In genomic region chr20:32036252-32036651, GRCh38 we compare ENCODE assay signal across 18 cellular contexts. TPM values are rescaled to one million over a fixed set of nuclear protein-coding genes. Genes with fewer than 3 reads are reported as not detected.
A peak's percentile ranks its signal among the peaks of the same experiment; 100 is the strongest.
DNase-seq lines count a peak whose midpoint lies in the region; TF ChIP-seq lines count a peak whose summit lies in the region.
"Had no signal": no experiment of that assay in that cellular context is flagged by ENCODE, and none has a peak within 500 bp of the region (broad histone marks: within the 10 kb centered on the region; RNA-seq: fewer than 3 reads in every experiment).

No MANE protein-coding gene starts in this region.

- H3K4me3 ChIP-seq in HEK293 (ENCODE audit: low read depth, low read length), result no peak overlapping the region
- peak overlapping the region; percentile 26 for H3K4me3 ChIP-seq in SU-DHL-6 (ENCODE audit: insufficient read depth, low read length, poor library complexity, severe bottlenecking)
- H3K4me3 ChIP-seq in neutrophil (ENCODE audit: low read depth in 1 of 2, low read length in 1 of 2), result peak overlapping the region; percentile 38 to 56
- H3K4me3 ChIP-seq in PC-9, result no peak overlapping the region

- peak overlapping the region; percentile 29 for H3K27ac Mint-ChIP-seq in activated T-cell treated with anti-CD3 and anti-CD28 coated beads, Interleukin-2, amount 50 U/mL, for 24 hours
- H3K27ac Mint-ChIP-seq: CD8-positive, alpha-beta T cell had no signal

- H3K9me3 ChIP-seq in HEK293 (ENCODE audit: control insufficient read depth, insufficient read depth, low read depth, low read length), result no peaks in the 10 kb centered on the region
- H3K9me3 ChIP-seq in SU-DHL-6 (ENCODE audit: insufficient read depth, low read length), result no peaks in the 10 kb centered on the region
- H3K9me3 ChIP-seq in neutrophil, result no peaks in the 10 kb centered on the region
- H3K9me3 ChIP-seq in PC-9 (ENCODE audit: insufficient read depth, low read depth), result no peaks in the 10 kb centered on the region
- H3K9me3 ChIP-seq: BE2C had no signal

- no peaks in the 10 kb centered on the region for H3K79me2 ChIP-seq in SU-DHL-6 (ENCODE audit: insufficient read depth, low read length)
- H3K79me2 ChIP-seq in PC-9 (ENCODE audit: low read depth), result no peaks in the 10 kb centered on the region

- peak overlapping the region; percentile 63 for H3K9ac ChIP-seq in SU-DHL-6 (ENCODE audit: low read length)

- H3K4me3 Mint-ChIP-seq in activated T-cell treated with anti-CD3 and anti-CD28 coated beads, Interleukin-2, amount 50 U/mL, for 24 hours, result no peak overlapping the region
- H3K4me3 Mint-ChIP-seq: CD8-positive, alpha-beta T cell; H9 had no signal

- H3K36me3 ChIP-seq in HEK293 (ENCODE audit: control insufficient read depth in 2 of 2, insufficient read depth in 1 of 2, low read length in 2 of 2) (no peaks in the 10 kb centered on the region), SU-DHL-6 (ENCODE audit: low read length) (no peaks in the 10 kb centered on the region), neutrophil (no peaks in the 10 kb centered on the region), PC-9 (ENCODE audit: low read depth) (no peaks in the 10 kb centered on the region)
- H3K36me3 ChIP-seq: BE2C had no signal

- peaks cover 63% of the 10 kb centered on the region for H3K27me3 Mint-ChIP-seq in activated T-cell treated with anti-CD3 and anti-CD28 coated beads, Interleukin-2, amount 50 U/mL, for 24 hours

- H3K4me1 ChIP-seq in HEK293 (ENCODE audit: control insufficient read depth, insufficient read depth, low read length) (no peaks in the 10 kb centered on the region), neutrophil (ENCODE audit: control insufficient read depth in 1 of 2, insufficient read depth in 1 of 2, low read depth in 1 of 2, low read length in 1 of 2) (peaks cover 99 to 100% of the 10 kb centered on the region in 2 experiments), PC-9 (replicated peaks; ENCODE audit: insufficient read depth) (no peaks in the 10 kb centered on the region)
- H3K4me1 ChIP-seq: BE2C had no signal

- H3K9me2 ChIP-seq in SU-DHL-6 (replicated peaks; ENCODE audit: insufficient read depth, low read length), result no peaks in the 10 kb centered on the region
- H3K9me2 ChIP-seq in PC-9 (ENCODE audit: insufficient read depth), result no peaks in the 10 kb centered on the region

- H3K27me3 ChIP-seq in SU-DHL-6 (ENCODE audit: low read length), result no peaks in the 10 kb centered on the region
- no peaks in the 10 kb centered on the region for H3K27me3 ChIP-seq in neutrophil
- peaks cover 73% of the 10 kb centered on the region for H3K27me3 ChIP-seq in PC-9 (ENCODE audit: insufficient read depth, low read depth)

- intact Hi-C loops in PC-9 (cut with micrococcal nuclease; ENCODE audit: unreplicated experiment), result no loop called here

- DNase-seq in activated T-cell treated with anti-CD3 and anti-CD28 coated beads, Interleukin-2, amount 50 U/mL, for 24 hours, result no peak
- DNase-seq in activated T-cell treated with anti-CD3 and anti-CD28 coated beads, Interleukin-2, amount 50 U/mL, for 48 hours, result no peak
- DNase-seq in PC-9 (no peak), dedifferentiated amniotic fluid mesenchymal stem cell (ENCODE audit: extremely low spot score) (no peak), NCI-H2107 (lab: John Stamatoyannopoulos, UW) (no peak)
- DNase-seq: BE2C; CD8-positive, alpha-beta T cell; DMS79 treated with DMSO at 0.1 percent for 48 hours; H9; NCI-H1417 treated with DMSO at 0.1 percent for 48 hours; NCI-H345; NCI-H524 treated with DMSO at 0.1 percent for 48 hours; SHP77 had no signal

- H3K4me1 Mint-ChIP-seq in activated T-cell treated with anti-CD3 and anti-CD28 coated beads, Interleukin-2, amount 50 U/mL, for 24 hours (ENCODE audit: low read depth), result peaks cover 3% of the 10 kb centered on the region

- TF ChIP-seq CTCF in HEK293 (tag by site-specific recombination; IDR thresholded peaks at IDR 0.05) (no peak), SU-DHL-6 (IDR thresholded peaks at IDR 0.05; ENCODE audit: insufficient read depth, low read length, poor library complexity, severe bottlenecking) (no peak), neutrophil (IDR thresholded peaks at IDR 0.05) (no peak), PC-9 (conservative IDR thresholded peaks at IDR 0.05) (no peak)

- H3K36me3 Mint-ChIP-seq in activated T-cell treated with anti-CD3 and anti-CD28 coated beads, Interleukin-2, amount 50 U/mL, for 24 hours (ENCODE audit: low read depth), result no peaks in the 10 kb centered on the region
- H3K36me3 Mint-ChIP-seq: CD8-positive, alpha-beta T cell had no signal

- H2AFZ ChIP-seq in SU-DHL-6 (ENCODE audit: low read depth, low read length, severe bottlenecking), result peak overlapping the region; percentile 44
- H2AFZ ChIP-seq in PC-9, result no peak overlapping the region

- H3K27ac ChIP-seq in HEK293 (ENCODE audit: extremely low read depth, low read depth, low read length) (no peak overlapping the region), SU-DHL-6 (ENCODE audit: low read depth, low read length) (peak overlapping the region; percentile 99), neutrophil (peak overlapping the region; percentile 99), PC-9 (no peak overlapping the region)

- BruUV-seq in PC-9 (replicated peaks; lab: Mats Ljungman, UMichigan), result no TSS peak

- no peaks in the 10 kb centered on the region for H4K20me1 ChIP-seq in SU-DHL-6 (ENCODE audit: low read depth, low read length)
- H4K20me1 ChIP-seq in PC-9 (ENCODE audit: insufficient read depth), result no peaks in the 10 kb centered on the region

- H3K9me3 Mint-ChIP-seq in activated T-cell treated with anti-CD3 and anti-CD28 coated beads, Interleukin-2, amount 50 U/mL, for 24 hours, result no peaks in the 10 kb centered on the region
- H3K9me3 Mint-ChIP-seq: CD8-positive, alpha-beta T cell had no signal

- H3F3A ChIP-seq in SU-DHL-6 (ENCODE audit: insufficient read depth), result peaks cover 72% of the 10 kb centered on the region
- H3F3A ChIP-seq in PC-9 (ENCODE audit: insufficient read depth, low read depth), result no peaks in the 10 kb centered on the region

- POLR2A ChIA-PET in HEK293 (lab: Yijun Ruan, JAX), result no interaction called here
- POLR2A ChIA-PET in PC-9 (lab: Charles Lee; ENCODE audit: unreplicated experiment), result no interaction called here

- CTCF ChIA-PET in HEK293 (lab: Yijun Ruan, JAX), result interaction anchor here (0.6 to 8.9 kb wide), 5 partner anchors 55 to 190 kb away, joined by 3 to 128 read pairs (median 3); partner anchors contain the start of gene PDRG1
- CTCF ChIA-PET in PC-9 (lab: Charles Lee), result interaction anchor here (0.7 kb wide), 1 partner anchor 449 kb away, joined by 3 read pairs; no protein-coding TSS in a partner anchor

- peak overlapping the region; percentile 81 for H3K4me2 ChIP-seq in SU-DHL-6 (ENCODE audit: low read depth, low read length, poor library complexity, severe bottlenecking)
- no peak overlapping the region for H3K4me2 ChIP-seq in PC-9

TF ChIP-seq in HEK293, 187 proteins besides CTCF, POLR2A, EP300 and RAD21:
- TF ChIP-seq ZNF433 (tag by site-specific recombination; IDR thresholded peaks at IDR 0.05; ENCODE audit: low read depth) (no peak), ZNF24 (tag by site-specific recombination; IDR thresholded peaks at IDR 0.05) (0 out of 2 replicates have a peak, but pooled peaks have one; percentile 78)
TF ChIP-seq in HEK293: peak in this region for 1.

RNA-seq across cellular contexts. Expression of gene HCK, which starts 15.8 kb away (rescaled TPM):
- total RNA-seq in PC-9 (2021), result not detected in 2 replicates
- total RNA-seq: A172, RPMI7951 had no signal

RNA-seq across cellular contexts. Expression of gene CCM2L, which starts 26.0 kb away (rescaled TPM):
- 0.31 and 0.35 TPM in 2 replicates for total RNA-seq in PC-9 (2021)
- total RNA-seq: A172; CD8-positive, alpha-beta T cell; RPMI7951 had no signal

Comparison
In these comparisons a context has a peak if more than half of its experiments do, and no peak if none do; other contexts are left out.
1. H3K27ac ChIP-seq: peak in SU-DHL-6 (single experiment) and neutrophil (single experiment); none in HEK293 (single experiment) and PC-9 (single experiment).
2. H3K4me3 ChIP-seq: peak in SU-DHL-6 (single experiment) and neutrophil (2 of 2); none in HEK293 (single experiment) and PC-9 (single experiment).